ENCODE assay signal across 8 cellular contexts in genomic region chr5:65925601-65926275, GRCh38. TPM values are rescaled to one million over a fixed set of nuclear protein-coding genes. Genes with fewer than 3 reads are reported as not detected.
A peak's percentile ranks its signal among the peaks of the same experiment; 100 is the strongest.
DNase-seq lines count a peak whose midpoint lies in the region; ATAC-seq and TF ChIP-seq lines count a peak whose summit lies in the region.

No MANE protein-coding gene starts in this region.

- no peak overlapping the region for H3K56ac ChIP-seq in H9 (ENCODE audit: insufficient read length, low read depth, low read length)

- peak overlapping the region; percentile 90 for H3K18ac ChIP-seq in H9 (ENCODE audit: insufficient read length, low read depth, low read length)

- H3K27ac ChIP-seq in H9 (ENCODE audit: insufficient read length, low read depth, low read length), result peak overlapping the region; percentile 54
- H3K27ac ChIP-seq in SJSA1, result peak overlapping the region; percentile 98
- H3K27ac ChIP-seq in ovary, result peak overlapping the region; percentile 97 to 99
- peak overlapping the region; percentile 99 for H3K27ac ChIP-seq in thymus (ENCODE audit: low read depth)

- H3K14ac ChIP-seq in H9 (ENCODE audit: insufficient read depth, low read length), result peak overlapping the region; percentile 92

- H4K20me1 ChIP-seq in H9 (ENCODE audit: control insufficient read depth, insufficient read depth, insufficient read length), result no peaks in the 10 kb centered on the region

- no peak overlapping the region for H4K8ac ChIP-seq in H9 (replicated peaks; ENCODE audit: insufficient read length, low read depth, low read length)

- H3K4me2 ChIP-seq in H9 (ENCODE audit: insufficient read depth, insufficient read length, low read length), result peak overlapping the region; percentile 92

- H3T11ph ChIP-seq in H9 (ENCODE audit: low read length), result no peak overlapping the region

- H2BK15ac ChIP-seq in H9 (ENCODE audit: low read depth, low read length), result no peak overlapping the region

- H3K4me3 Mint-ChIP-seq in H9 (peak overlapping the region; percentile 85 to 90), glutamatergic neuron (ENCODE audit: unreplicated experiment) (peak overlapping the region; percentile 85)

- peak; percentile 81 to 82 for ATAC-seq in activated naive CD4-positive, alpha-beta T cell treated with anti-CD3 and anti-CD28 coated beads, Interleukin-2, amount 50 U/mL, for 72 hours

- TF ChIP-seq POLR2A in ovary (IDR thresholded peaks at IDR 0.05), result peak; percentile 78

- TF ChIP-seq CTCF in H9 (conservative IDR thresholded peaks at IDR 0.05) (peak; percentile 53), glutamatergic neuron (IDR thresholded peaks at IDR 0.05; ENCODE audit: partially characterized antibody, unreplicated experiment) (peak; percentile 26), ovary (IDR thresholded peaks at IDR 0.05) (peak in 2 of 3 donors; percentile 57 to 68)

- no peak overlapping the region for H4K91ac ChIP-seq in H9 (ENCODE audit: insufficient read length, low read depth, low read length)

- intact Hi-C loops in ovary (cut with DNase I), result loop anchor here (5.0 to 10.0 kb wide), 2 partner anchors 217 to 219 kb away; partner anchors contain the start of gene SREK1 (in 4 of the 4)

- H3K9me3 Mint-ChIP-seq in H9 (no peaks in the 10 kb centered on the region), glutamatergic neuron (ENCODE audit: unreplicated experiment) (peaks cover 12% of the 10 kb centered on the region)
- no peaks in the 10 kb centered on the region for H3K9me3 Mint-ChIP-seq in activated naive CD4-positive, alpha-beta T cell treated with anti-CD3 and anti-CD28 coated beads, Interleukin-2, amount 50 U/mL, for 72 hours

- H3K27me3 Mint-ChIP-seq in H9 (ENCODE audit: low read depth) (peaks cover 15% of the 10 kb centered on the region), glutamatergic neuron (ENCODE audit: unreplicated experiment) (peaks cover 11% of the 10 kb centered on the region)

- DNase-seq in H9 (peak; percentile 88), M059J (ENCODE audit: low read depth) (peak; percentile 88), SJSA1 (ENCODE audit: low read depth in 1 of 2, low spot score in 2 of 2) (peak; percentile 92 to 93), glutamatergic neuron (peak; percentile 88), ovary (peak; percentile 83 to 89 (median 86))
- peak; percentile 69 to 85 for DNase-seq in activated naive CD4-positive, alpha-beta T cell treated with anti-CD3 and anti-CD28 coated beads, Interleukin-2, amount 50 U/mL, for 72 hours (ENCODE audit: low spot score in 2 of 2)

- peaks cover 9% of the 10 kb centered on the region for H3K23me2 ChIP-seq in H9 (ENCODE audit: insufficient read length, low read depth, low read length, poor library complexity, severe bottlenecking)

- H2AK5ac ChIP-seq in H9 (ENCODE audit: insufficient read length, low read length), result no peak overlapping the region

- H3K36me3 ChIP-seq in SJSA1, result peaks cover 32% of the 10 kb centered on the region
- H3K36me3 ChIP-seq in ovary, result no peaks in the 10 kb centered on the region
- no peaks in the 10 kb centered on the region for H3K36me3 ChIP-seq in thymus (ENCODE audit: control insufficient read depth, insufficient read depth)

- H3K4ac ChIP-seq in H9 (ENCODE audit: low read depth, low read length), result no peak overlapping the region

- H3K4me1 Mint-ChIP-seq in H9, result peaks cover 26 to 28% of the 10 kb centered on the region in 2 experiments
- peaks cover 9% of the 10 kb centered on the region for H3K4me1 Mint-ChIP-seq in glutamatergic neuron (ENCODE audit: low read depth, unreplicated experiment)

- WGBS in H9 (ENCODE audit: extremely low coverage, insufficient read length, low lambda C conversion rate), result no CpG with 5 or more reads among the region's 94 CpGs
- 0 to 1% (median 0%) methylated on average over 69 to 84 of the region's 94 CpGs for WGBS in ovary, 3 donors
- WGBS in thymus, result under 1% methylated on average over 91 of the region's 94 CpGs

- H3K9me3 ChIP-seq in H9 (ENCODE audit: control insufficient read depth, low read depth, low read length) (no peaks in the 10 kb centered on the region), SJSA1 (replicated peaks) (no peaks in the 10 kb centered on the region), ovary (no peaks in the 10 kb centered on the region), thymus (ENCODE audit: control insufficient read depth) (no peaks in the 10 kb centered on the region)

- peaks cover 12% of the 10 kb centered on the region; the same call in 1 of the 2 replicates for H3K79me2 ChIP-seq in H9 (ENCODE audit: insufficient read depth, low read length)

- H3K27me3 ChIP-seq in H9 (ENCODE audit: insufficient read depth, low read length), result peaks cover 2% of the 10 kb centered on the region; the same call in 1 of the 2 replicates
- no peaks in the 10 kb centered on the region for H3K27me3 ChIP-seq in SJSA1 (replicated peaks)
- no peaks in the 10 kb centered on the region for H3K27me3 ChIP-seq in ovary
- H3K27me3 ChIP-seq in thymus (ENCODE audit: control insufficient read depth, insufficient read depth), result no peaks in the 10 kb centered on the region

- peak overlapping the region; percentile 97 for H3K9ac ChIP-seq in H9 (ENCODE audit: extremely low read depth, insufficient read length, low read length)

- H3K4me3 ChIP-seq in GM08714 (ENCODE audit: low read length) (peak overlapping the region; percentile 99), SJSA1 (peak overlapping the region; percentile 99), ovary (peak overlapping the region; percentile 62), thymus (ENCODE audit: low read length) (peak overlapping the region; percentile 68)

- H4K5ac ChIP-seq in H9 (ENCODE audit: insufficient read length, low read depth, low read length), result no peak overlapping the region

- H3K4me1 ChIP-seq in H9 (ENCODE audit: insufficient read depth, low read length) (no peaks in the 10 kb centered on the region), SJSA1 (replicated peaks) (peaks cover 32% of the 10 kb centered on the region), ovary (ENCODE audit: insufficient read depth) (no peaks in the 10 kb centered on the region), thymus (ENCODE audit: control insufficient read depth, insufficient read depth, low read length) (peaks cover 2% of the 10 kb centered on the region)

- H3K36me3 Mint-ChIP-seq in H9 (ENCODE audit: insufficient read depth in 1 of 3, low read depth in 3 of 3), result peaks cover 0 to 8% (median 4%) of the 10 kb centered on the region in 3 experiments; a peak in 4 of 7 replicates
- peaks cover 11 to 17% of the 10 kb centered on the region in 2 donors for H3K36me3 Mint-ChIP-seq in activated naive CD4-positive, alpha-beta T cell treated with anti-CD3 and anti-CD28 coated beads, Interleukin-2, amount 50 U/mL, for 72 hours
- no peaks in the 10 kb centered on the region for H3K36me3 Mint-ChIP-seq in glutamatergic neuron (ENCODE audit: unreplicated experiment)

- peak overlapping the region; percentile 44 for H2BK5ac ChIP-seq in H9 (ENCODE audit: insufficient read length, low read length)

- H2BK20ac ChIP-seq in H9 (ENCODE audit: low read depth, low read length, poor library complexity, severe bottlenecking), result no peak overlapping the region

- no peak overlapping the region for H2AFZ ChIP-seq in H9 (ENCODE audit: low read length)

- no peak overlapping the region for H2BK120ac ChIP-seq in H9 (ENCODE audit: low read depth, low read length, poor library complexity, severe bottlenecking)

- no peak for TF ChIP-seq EP300 in ovary (IDR thresholded peaks at IDR 0.05)

- H3K23ac ChIP-seq in H9 (ENCODE audit: insufficient read length, low read depth, low read length), result no peak overlapping the region

- H3K27ac Mint-ChIP-seq in H9 (peak overlapping the region; percentile 93 to 96 (median 95); a peak in 6 of 7 replicates), glutamatergic neuron (ENCODE audit: unreplicated experiment) (peak overlapping the region; percentile 77)
- peak overlapping the region; percentile 92 for H3K27ac Mint-ChIP-seq in activated naive CD4-positive, alpha-beta T cell treated with anti-CD3 and anti-CD28 coated beads, Interleukin-2, amount 50 U/mL, for 72 hours

- H3K79me1 ChIP-seq in H9 (ENCODE audit: insufficient read depth, low read depth, low read length, poor library complexity, severe bottlenecking), result no peaks in the 10 kb centered on the region

- H2BK12ac ChIP-seq in H9 (ENCODE audit: insufficient read length, low read depth, low read length), result peak overlapping the region; percentile 47

RNA-seq across cellular contexts. Expression of gene ERBIN, which starts 0.6 kb away (rescaled TPM):
- total RNA-seq in H9 (2021) (38.9 and 42.9 TPM in 2 replicates), glutamatergic neuron (ENCODE audit: unreplicated experiment) (67.7 TPM), ovary (10 to 100 TPM; 46.1 to 67.9 (median 63.2) TPM)
- total RNA-seq in M059J (2014; rRNA removed; shearing (Covaris generic)), result 76.9 and 98.6 TPM in 2 replicates
- 118 and 122 TPM in 2 replicates for total RNA-seq in SJSA1 (2014; rRNA removed; shearing (Covaris generic))
- total RNA-seq in activated naive CD4-positive, alpha-beta T cell treated with anti-CD3 and anti-CD28 coated beads, Interleukin-2, amount 50 U/mL, for 72 hours, result 10 to 100 TPM; 46.1 to 55.2 TPM
- polyA plus RNA-seq in ovary (10 to 100 TPM; 20.2 to 31.0 TPM), thymus (45.0 TPM)

Comparison
In these comparisons a context has a peak if more than half of its experiments do, and no peak if none do; other contexts are left out.
1. Peak in every context shown above with its lines: DNase-seq, ATAC-seq, H3K4me3 ChIP-seq and H3K27ac ChIP-seq.